26 cellular contexts compared by ENCODE assay signal in genomic region chr11:66013762-66014100, GRCh38. TPM values are rescaled to one million over a fixed set of nuclear protein-coding genes. Genes with fewer than 3 reads are reported as not detected.
"Had no signal": no experiment of that assay in that cellular context is flagged by ENCODE, and none has a peak within 500 bp of the region (broad histone marks: within the 10 kb centered on the region; RNA-seq: fewer than 3 reads in every experiment).

No MANE protein-coding gene starts in this region.

- H3K27ac ChIP-seq: colonic mucosa, dorsolateral prefrontal cortex, hepatocyte, left ventricle myocardium inferior, lower lobe of right lung, neural progenitor cell, psoas muscle, stomach, upper lobe of right lung, vagina had no signal

- H3K9me3 Mint-ChIP-seq: memory B cell, mesothelial cell of epicardium, natural killer cell, neural progenitor cell had no signal

- H3K27ac Mint-ChIP-seq: memory B cell, mesothelial cell of epicardium, natural killer cell, neural progenitor cell had no signal

- H3K4me1 ChIP-seq: colonic mucosa, neural progenitor cell had no signal

- H3K4me3 ChIP-seq: colonic mucosa, dorsolateral prefrontal cortex, hepatocyte, left ventricle myocardium inferior, lower lobe of right lung, neural progenitor cell, psoas muscle, stomach, thyroid gland, upper lobe of right lung, vagina had no signal

- DNase-seq: colonic mucosa; dorsolateral prefrontal cortex; effector CD8-positive, alpha-beta T cell; foreskin melanocyte; head of caudate nucleus; left cardiac atrium; left ventricle myocardium inferior; lower lobe of right lung; natural killer cell; occipital lobe; psoas muscle; retina; stimulated activated CD4-positive, alpha-beta T cell treated with anti-CD3 and anti-CD28 coated beads, Interleukin-2, amount 100 ng/mL, for 24 hours; stimulated activated CD4-positive, alpha-beta T cell treated with anti-CD3 and anti-CD28 coated beads, Interleukin-4, amount 100 ng/mL, for 4 hours; stimulated activated naive CD4-positive, alpha-beta T cell; stomach; upper lobe of right lung had no signal

- H2AFZ ChIP-seq: hepatocyte, neural progenitor cell had no signal

- H3K27me3 ChIP-seq: thyroid gland, vagina had no signal

- H3K9ac ChIP-seq: neural progenitor cell had no signal

- H3K4me2 ChIP-seq: hepatocyte, neural progenitor cell had no signal

- H3K79me2 ChIP-seq: hepatocyte had no signal

- H3K9me3 ChIP-seq: colonic mucosa, left ventricle myocardium inferior, lower lobe of right lung, psoas muscle, stomach, thyroid gland, upper lobe of right lung, vagina had no signal

- H3K4me1 Mint-ChIP-seq: mesothelial cell of epicardium, neural progenitor cell had no signal

- ATAC-seq: left cardiac atrium, psoas muscle, sciatic nerve had no signal

- H3K36me3 Mint-ChIP-seq: memory B cell, mesothelial cell of epicardium, natural killer cell, neural progenitor cell had no signal

- H3K36me3 ChIP-seq: colonic mucosa, left ventricle myocardium inferior, lower lobe of right lung, neural progenitor cell, stomach, thyroid gland, upper lobe of right lung, vagina had no signal

- H3K4me3 Mint-ChIP-seq: memory B cell, mesothelial cell of epicardium, natural killer cell, neural progenitor cell had no signal

RNA-seq across cellular contexts. Expression of gene CST6, which starts 1.9 kb away (rescaled TPM):
- total RNA-seq: colonic mucosa, left ventricle myocardium inferior, myocyte, natural killer cell, occipital lobe, skeletal muscle tissue had no signal

RNA-seq across cellular contexts. Expression of gene CATSPER1, which starts 12.5 kb away (rescaled TPM):
- total RNA-seq: hepatocyte, left ventricle myocardium inferior, mesothelial cell of epicardium, myocyte, occipital lobe, psoas muscle, sciatic nerve, skeletal muscle tissue, stomach, thyroid gland, vagina had no signal
- polyA plus RNA-seq: hepatocyte had no signal

RNA-seq across cellular contexts. Expression of gene GAL3ST3, which starts 35.2 kb away (rescaled TPM):
- total RNA-seq: colonic mucosa, lower lobe of right lung, myocyte, natural killer cell, sciatic nerve, stomach, upper lobe of right lung, vagina had no signal
- polyA plus RNA-seq: stomach had no signal
